In the genomic region with DNA sequence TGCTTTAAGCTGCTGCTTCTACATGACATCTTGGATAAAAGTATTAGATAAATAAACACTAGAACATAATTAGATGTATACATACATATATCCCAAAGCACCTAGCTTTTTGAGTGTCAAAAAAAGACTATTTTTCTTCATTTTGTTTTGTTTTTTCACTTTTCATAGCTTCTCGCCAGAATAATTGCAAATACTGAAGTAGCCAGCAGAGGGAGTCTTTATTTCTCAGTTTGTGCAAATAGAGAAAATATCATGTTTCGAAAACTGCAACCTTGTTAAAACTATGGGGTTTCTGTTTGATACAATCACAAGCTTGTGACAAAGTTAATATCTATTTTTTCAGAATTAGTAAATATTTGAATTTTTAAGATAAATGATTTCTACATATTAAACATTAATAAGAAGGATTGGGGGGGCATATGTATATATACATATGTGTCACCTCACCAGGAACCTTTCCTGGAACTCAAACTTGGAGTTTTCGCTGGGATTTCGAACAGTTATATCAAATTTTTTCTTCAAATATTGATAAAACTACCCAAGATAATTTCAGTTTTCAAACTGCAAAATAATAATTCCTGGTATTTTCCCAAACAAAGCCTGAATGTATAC, we compare ENCODE assay signal across 8 cellular contexts.
DNase-seq lines count a peak whose midpoint lies in the region; ATAC-seq and TF ChIP-seq lines count a peak whose summit lies in the region.

No MANE protein-coding gene starts in this region.

- H3K27ac ChIP-seq in right atrium auricular region (no peak overlapping the region), uterus (no peak overlapping the region)

- DNase-seq in GM12864 (ENCODE audit: low read depth) (no peak), SKM-1 treated with dmso at 0.1 percent for 144 hours (lab: John Stamatoyannopoulos, UW; ENCODE audit: unreplicated experiment) (peak; percentile 32), right atrium auricular region (ENCODE audit: low spot score) (no peak), uterus (no peak), 8988T (no peak)
- DNase-seq in stimulated activated naive CD8-positive, alpha-beta T cell treated with anti-CD3 and anti-CD28 coated beads, Interleukin-15, Interleukin-2, amounts not matched to agents 100 U/mL and 50 U/mL, for 24 hours = no peak

- TF ChIP-seq CTCF in GM12864 (IDR thresholded peaks at IDR 0.05; ENCODE audit: low read depth, low read length, missing control alignments) (peak; percentile 46), right atrium auricular region (IDR thresholded peaks at IDR 0.05) (peak; percentile 43 to 76), uterus (IDR thresholded peaks at IDR 0.05) (peak in 3 of 4 experiments; percentile 36 to 61 (median 46))

- intact Hi-C loops in uterus (cut with DNase I; ENCODE audit: low total_unique reads) = no loop called here

- H3K36me3 ChIP-seq in right atrium auricular region (no peaks in the 10 kb centered on the region), uterus (no peaks in the 10 kb centered on the region)

- no peak for TF ChIP-seq POLR2A in uterus (IDR thresholded peaks at IDR 0.05)

- H3K27me3 ChIP-seq in right atrium auricular region (no peaks in the 10 kb centered on the region), uterus (no peaks in the 10 kb centered on the region)

- H3K4me3 ChIP-seq in GM12864 (ENCODE audit: low read depth, low read length) (no peak overlapping the region), right atrium auricular region (peak overlapping the region; percentile 5 to 16), uterus (no peak overlapping the region)

- ATAC-seq in HG03175 (IDR thresholded peaks at IDR 0.05; ENCODE audit: unreplicated experiment) (peak; percentile 46), GM18858 (IDR thresholded peaks at IDR 0.05; ENCODE audit: unreplicated experiment) (no peak)
- no peak for ATAC-seq in stimulated activated naive CD8-positive, alpha-beta T cell treated with anti-CD3 and anti-CD28 coated beads, Interleukin-15, Interleukin-2, amounts not matched to agents 100 U/mL and 50 U/mL, for 24 hours

- H3K9me3 ChIP-seq in right atrium auricular region (no peaks in the 10 kb centered on the region), uterus (no peaks in the 10 kb centered on the region)

- H3K4me1 ChIP-seq in right atrium auricular region (peaks cover 0 to 9% of the 10 kb centered on the region in 2 donors), uterus (no peaks in the 10 kb centered on the region)

Comparison
In these comparisons a context has a peak if more than half of its experiments do, and no peak if none do; other contexts are left out.
1. H3K4me3 ChIP-seq: peak in right atrium auricular region (2 of 2); none in GM12864 (single experiment) and uterus (0 of 2).
2. Peak in every context shown above with its lines, with median percentiles within 50 percentile points of each other: CTCF ChIP-seq.